Comparison of ENCODE assay signal across 34 cellular contexts in the genomic region with DNA sequence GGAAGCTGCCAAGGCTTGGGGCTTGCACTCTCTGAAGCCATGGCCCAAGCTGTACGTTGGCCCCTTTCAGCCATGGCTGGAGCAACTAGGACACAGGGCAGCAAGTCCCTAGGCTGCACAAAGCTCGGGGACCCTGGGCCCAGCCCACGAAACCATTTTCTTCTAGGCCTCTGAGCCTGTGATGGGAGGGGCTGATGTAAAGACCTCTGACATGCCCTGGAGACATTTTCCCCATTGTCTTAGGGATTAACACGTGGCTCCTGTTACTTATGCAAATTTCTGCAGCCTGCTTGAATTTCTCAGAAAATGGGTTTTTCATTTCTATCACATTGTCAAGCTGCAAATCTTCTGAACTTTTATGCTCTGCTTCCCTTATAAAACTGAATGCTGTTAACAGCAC.
"Had no signal": no experiment of that assay in that cellular context is flagged by ENCODE, and none has a peak within 500 bp of the region (broad histone marks: within the 10 kb centered on the region; RNA-seq: fewer than 3 reads in every experiment).

No MANE protein-coding gene starts in this region.

- H3K27me3 ChIP-seq: MG63 had no signal

- DNase-seq: Karpas-422, Kasumi-1, MG63, MM.1S, MV-4-11, NCI-H1048, NCI-H1092, NCI-H1092 treated with DMSO at 0.1 percent for 48 hours, NCI-H1105, NCI-H1105 treated with DMSO at 0.1 percent for 48 hours, NCI-H1417, NCI-H1417 treated with DMSO at 0.1 percent for 48 hours, NCI-H1436, NCI-H1436 treated with DMSO at 0.1 percent for 48 hours, NCI-H146, NCI-H1694, NCI-H1694 treated with DMSO at 0.1 percent for 48 hours, NCI-H187, NCI-H187 treated with DMSO at 0.1 percent for 48 hours, NCI-H1930, NCI-H2029, NCI-H2029 treated with DMSO at 0.1 percent for 48 hours, NCI-H2081, NCI-H2081 treated with DMSO at 0.1 percent for 48 hours, NCI-H2107, NCI-H2171, NCI-H2171 treated with DMSO at 0.1 percent for 48 hours, NCI-H2227 treated with DMSO at 0.1 percent for 48 hours, NCI-H226, NCI-H345, NCI-H446, NCI-H446 treated with DMSO at 0.1 percent for 48 hours, NCI-H510A, NCI-H510A treated with DMSO at 0.1 percent for 48 hours had no signal

- H3K9me3 ChIP-seq: MG63 had no signal

- H3K36me3 ChIP-seq: MG63 had no signal

- H3K4me3 ChIP-seq: MG63 had no signal
